2 cellular contexts compared by ENCODE assay signal in the genomic region with DNA sequence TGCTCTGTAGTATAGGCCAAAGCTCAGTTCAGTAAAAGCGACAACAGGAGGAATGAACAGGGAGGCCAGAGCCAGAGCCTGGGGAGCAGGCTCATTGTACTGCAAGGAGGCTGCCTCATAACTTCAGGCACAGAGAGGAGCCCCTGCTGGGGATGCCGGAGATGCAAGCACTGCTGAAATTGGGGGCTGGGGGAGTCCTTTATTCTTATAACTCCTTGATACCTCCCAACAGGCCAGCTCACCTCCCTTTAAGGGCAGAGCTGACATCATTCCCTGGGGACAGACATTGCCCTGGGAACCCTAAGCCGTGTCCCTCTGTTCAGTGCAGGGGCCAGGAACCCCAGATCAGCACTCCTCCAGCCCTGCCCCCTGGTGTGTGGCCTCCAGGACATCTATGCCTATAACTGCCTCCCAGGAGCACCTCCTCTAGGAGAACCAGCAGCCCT.
TF ChIP-seq lines count a peak whose summit lies in the region.

No MANE protein-coding gene starts in this region.

TF ChIP-seq in GM23338, 12 proteins besides CTCF, POLR2A, EP300 and RAD21 (continued from another document):
- TF ChIP-seq, protein P1, sequence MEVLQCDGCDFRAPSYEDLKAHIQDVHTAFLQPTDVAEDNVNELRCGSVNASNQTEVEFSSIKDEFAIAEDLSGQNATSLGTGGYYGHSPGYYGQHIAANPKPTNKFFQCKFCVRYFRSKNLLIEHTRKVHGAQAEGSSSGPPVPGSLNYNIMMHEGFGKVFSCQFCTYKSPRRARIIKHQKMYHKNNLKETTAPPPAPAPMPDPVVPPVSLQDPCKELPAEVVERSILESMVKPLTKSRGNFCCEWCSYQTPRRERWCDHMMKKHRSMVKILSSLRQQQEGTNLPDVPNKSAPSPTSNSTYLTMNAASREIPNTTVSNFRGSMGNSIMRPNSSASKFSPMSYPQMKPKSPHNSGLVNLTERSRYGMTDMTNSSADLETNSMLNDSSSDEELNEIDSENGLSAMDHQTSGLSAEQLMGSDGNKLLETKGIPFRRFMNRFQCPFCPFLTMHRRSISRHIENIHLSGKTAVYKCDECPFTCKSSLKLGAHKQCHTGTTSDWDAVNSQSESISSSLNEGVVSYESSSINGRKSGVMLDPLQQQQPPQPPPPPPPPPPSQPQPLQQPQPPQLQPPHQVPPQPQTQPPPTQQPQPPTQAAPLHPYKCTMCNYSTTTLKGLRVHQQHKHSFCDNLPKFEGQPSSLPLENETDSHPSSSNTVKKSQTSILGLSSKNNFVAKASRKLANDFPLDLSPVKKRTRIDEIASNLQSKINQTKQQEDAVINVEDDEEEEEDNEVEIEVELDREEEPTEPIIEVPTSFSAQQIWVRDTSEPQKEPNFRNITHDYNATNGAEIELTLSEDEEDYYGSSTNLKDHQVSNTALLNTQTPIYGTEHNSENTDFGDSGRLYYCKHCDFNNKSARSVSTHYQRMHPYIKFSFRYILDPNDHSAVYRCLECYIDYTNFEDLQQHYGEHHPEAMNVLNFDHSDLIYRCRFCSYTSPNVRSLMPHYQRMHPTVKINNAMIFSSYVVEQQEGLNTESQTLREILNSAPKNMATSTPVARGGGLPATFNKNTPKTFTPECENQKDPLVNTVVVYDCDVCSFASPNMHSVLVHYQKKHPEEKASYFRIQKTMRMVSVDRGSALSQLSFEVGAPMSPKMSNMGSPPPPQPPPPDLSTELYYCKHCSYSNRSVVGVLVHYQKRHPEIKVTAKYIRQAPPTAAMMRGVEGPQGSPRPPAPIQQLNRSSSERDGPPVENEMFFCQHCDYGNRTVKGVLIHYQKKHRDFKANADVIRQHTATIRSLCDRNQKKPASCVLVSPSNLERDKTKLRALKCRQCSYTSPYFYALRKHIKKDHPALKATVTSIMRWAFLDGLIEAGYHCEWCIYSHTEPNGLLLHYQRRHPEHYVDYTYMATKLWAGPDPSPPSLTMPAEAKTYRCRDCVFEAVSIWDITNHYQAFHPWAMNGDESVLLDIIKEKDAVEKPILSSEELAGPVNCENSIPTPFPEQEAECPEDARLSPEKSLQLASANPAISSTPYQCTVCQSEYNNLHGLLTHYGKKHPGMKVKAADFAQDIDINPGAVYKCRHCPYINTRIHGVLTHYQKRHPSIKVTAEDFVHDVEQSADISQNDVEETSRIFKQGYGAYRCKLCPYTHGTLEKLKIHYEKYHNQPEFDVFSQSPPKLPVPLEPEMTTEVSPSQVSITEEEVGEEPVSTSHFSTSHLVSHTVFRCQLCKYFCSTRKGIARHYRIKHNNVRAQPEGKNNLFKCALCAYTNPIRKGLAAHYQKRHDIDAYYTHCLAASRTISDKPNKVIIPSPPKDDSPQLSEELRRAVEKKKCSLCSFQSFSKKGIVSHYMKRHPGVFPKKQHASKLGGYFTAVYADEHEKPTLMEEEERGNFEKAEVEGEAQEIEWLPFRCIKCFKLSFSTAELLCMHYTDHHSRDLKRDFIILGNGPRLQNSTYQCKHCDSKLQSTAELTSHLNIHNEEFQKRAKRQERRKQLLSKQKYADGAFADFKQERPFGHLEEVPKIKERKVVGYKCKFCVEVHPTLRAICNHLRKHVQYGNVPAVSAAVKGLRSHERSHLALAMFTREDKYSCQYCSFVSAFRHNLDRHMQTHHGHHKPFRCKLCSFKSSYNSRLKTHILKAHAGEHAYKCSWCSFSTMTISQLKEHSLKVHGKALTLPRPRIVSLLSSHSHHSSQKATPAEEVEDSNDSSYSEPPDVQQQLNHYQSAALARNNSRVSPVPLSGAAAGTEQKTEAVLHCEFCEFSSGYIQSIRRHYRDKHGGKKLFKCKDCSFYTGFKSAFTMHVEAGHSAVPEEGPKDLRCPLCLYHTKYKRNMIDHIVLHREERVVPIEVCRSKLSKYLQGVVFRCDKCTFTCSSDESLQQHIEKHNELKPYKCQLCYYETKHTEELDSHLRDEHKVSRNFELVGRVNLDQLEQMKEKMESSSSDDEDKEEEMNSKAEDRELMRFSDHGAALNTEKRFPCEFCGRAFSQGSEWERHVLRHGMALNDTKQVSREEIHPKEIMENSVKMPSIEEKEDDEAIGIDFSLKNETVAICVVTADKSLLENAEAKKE (CRISPR knock-in tag; IDR thresholded peaks at IDR 0.05), result no peak
- TF ChIP-seq NANOG (IDR thresholded peaks at IDR 0.05; ENCODE audit: borderline replicate concordance) (no peak), STAT1 (IDR thresholded peaks at IDR 0.05; ENCODE audit: unreplicated experiment) (no peak), ZNF114 (CRISPR knock-in tag; IDR thresholded peaks at IDR 0.05) (no peak), EZH2 (IDR thresholded peaks at IDR 0.05; ENCODE audit: low read depth, unreplicated experiment) (no peak), JUNB (IDR thresholded peaks at IDR 0.05; ENCODE audit: unreplicated experiment) (no peak), EZH2phosphoT487 (IDR thresholded peaks at IDR 0.05; ENCODE audit: unreplicated experiment) (no peak)
- TF ChIP-seq, protein P2, sequence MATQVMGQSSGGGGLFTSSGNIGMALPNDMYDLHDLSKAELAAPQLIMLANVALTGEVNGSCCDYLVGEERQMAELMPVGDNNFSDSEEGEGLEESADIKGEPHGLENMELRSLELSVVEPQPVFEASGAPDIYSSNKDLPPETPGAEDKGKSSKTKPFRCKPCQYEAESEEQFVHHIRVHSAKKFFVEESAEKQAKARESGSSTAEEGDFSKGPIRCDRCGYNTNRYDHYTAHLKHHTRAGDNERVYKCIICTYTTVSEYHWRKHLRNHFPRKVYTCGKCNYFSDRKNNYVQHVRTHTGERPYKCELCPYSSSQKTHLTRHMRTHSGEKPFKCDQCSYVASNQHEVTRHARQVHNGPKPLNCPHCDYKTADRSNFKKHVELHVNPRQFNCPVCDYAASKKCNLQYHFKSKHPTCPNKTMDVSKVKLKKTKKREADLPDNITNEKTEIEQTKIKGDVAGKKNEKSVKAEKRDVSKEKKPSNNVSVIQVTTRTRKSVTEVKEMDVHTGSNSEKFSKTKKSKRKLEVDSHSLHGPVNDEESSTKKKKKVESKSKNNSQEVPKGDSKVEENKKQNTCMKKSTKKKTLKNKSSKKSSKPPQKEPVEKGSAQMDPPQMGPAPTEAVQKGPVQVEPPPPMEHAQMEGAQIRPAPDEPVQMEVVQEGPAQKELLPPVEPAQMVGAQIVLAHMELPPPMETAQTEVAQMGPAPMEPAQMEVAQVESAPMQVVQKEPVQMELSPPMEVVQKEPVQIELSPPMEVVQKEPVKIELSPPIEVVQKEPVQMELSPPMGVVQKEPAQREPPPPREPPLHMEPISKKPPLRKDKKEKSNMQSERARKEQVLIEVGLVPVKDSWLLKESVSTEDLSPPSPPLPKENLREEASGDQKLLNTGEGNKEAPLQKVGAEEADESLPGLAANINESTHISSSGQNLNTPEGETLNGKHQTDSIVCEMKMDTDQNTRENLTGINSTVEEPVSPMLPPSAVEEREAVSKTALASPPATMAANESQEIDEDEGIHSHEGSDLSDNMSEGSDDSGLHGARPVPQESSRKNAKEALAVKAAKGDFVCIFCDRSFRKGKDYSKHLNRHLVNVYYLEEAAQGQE (IDR thresholded peaks at IDR 0.05; ENCODE audit: unreplicated experiment), result no peak
- TF ChIP-seq, protein P3, sequence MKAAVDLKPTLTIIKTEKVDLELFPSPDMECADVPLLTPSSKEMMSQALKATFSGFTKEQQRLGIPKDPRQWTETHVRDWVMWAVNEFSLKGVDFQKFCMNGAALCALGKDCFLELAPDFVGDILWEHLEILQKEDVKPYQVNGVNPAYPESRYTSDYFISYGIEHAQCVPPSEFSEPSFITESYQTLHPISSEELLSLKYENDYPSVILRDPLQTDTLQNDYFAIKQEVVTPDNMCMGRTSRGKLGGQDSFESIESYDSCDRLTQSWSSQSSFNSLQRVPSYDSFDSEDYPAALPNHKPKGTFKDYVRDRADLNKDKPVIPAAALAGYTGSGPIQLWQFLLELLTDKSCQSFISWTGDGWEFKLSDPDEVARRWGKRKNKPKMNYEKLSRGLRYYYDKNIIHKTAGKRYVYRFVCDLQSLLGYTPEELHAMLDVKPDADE (IDR thresholded peaks at IDR 0.05), result no peak

TF ChIP-seq in HEK293T, 16 proteins besides CTCF, POLR2A, EP300 and RAD21 (continued from another document):
- no peak for TF ChIP-seq CTBP1 (IDR thresholded peaks at IDR 0.05; ENCODE audit: borderline replicate concordance)
- TF ChIP-seq L3MBTL2 (conservative IDR thresholded peaks at IDR 0.05), result no peak
- no peak for TF ChIP-seq ELF4 (IDR thresholded peaks at IDR 0.05)
- no peak for TF ChIP-seq NFRKB (IDR thresholded peaks at IDR 0.05)
- no peak for TF ChIP-seq SUZ12 (IDR thresholded peaks at IDR 0.05)
- TF ChIP-seq BHLHE40 (IDR thresholded peaks at IDR 0.05; ENCODE audit: borderline replicate concordance), result no peak
- no peak for TF ChIP-seq HDGF (IDR thresholded peaks at IDR 0.05; ENCODE audit: borderline replicate concordance)
- TF ChIP-seq LEF1 (IDR thresholded peaks at IDR 0.05; ENCODE audit: borderline replicate concordance), result no peak
